8 cellular contexts compared by ENCODE assay signal in the genomic region with DNA sequence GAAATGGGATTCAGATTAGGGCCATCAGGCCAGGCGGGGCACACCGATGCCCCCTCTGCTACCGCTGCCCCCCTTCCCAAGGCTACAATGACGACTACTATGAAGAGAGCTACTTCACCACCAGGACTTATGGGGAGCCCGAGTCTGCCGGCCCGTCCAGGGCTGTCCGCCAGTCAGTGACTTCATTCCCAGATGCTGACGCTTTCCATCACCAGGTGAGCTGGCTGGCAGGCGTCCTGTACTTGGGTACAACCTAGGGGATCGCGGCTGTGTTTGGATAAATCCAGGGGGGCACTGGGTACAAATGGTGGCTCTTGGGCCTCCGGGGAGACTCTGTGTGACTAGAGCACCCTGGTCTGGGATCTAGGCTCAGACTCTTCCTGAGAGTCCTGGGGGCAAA. TPM values are rescaled to one million over a fixed set of nuclear protein-coding genes. Genes with fewer than 3 reads are reported as not detected.
DNase-seq lines count a peak whose midpoint lies in the region; ATAC-seq, FAIRE-seq and TF ChIP-seq lines count a peak whose summit lies in the region.

No MANE protein-coding gene starts in this region.

- intact Hi-C loops in PC-3 (cut with micrococcal nuclease) = no loop called here

- peak overlapping the region; percentile 98 for H3K4me2 ChIP-seq in PC-3 (ENCODE audit: low read length)

- H3K36me3 ChIP-seq in CD8-positive, alpha-beta memory T cell (ENCODE audit: insufficient read depth, low read length) = no peaks in the 10 kb centered on the region
- H3K36me3 ChIP-seq in PC-3 (ENCODE audit: low read depth, low read length) = no peaks in the 10 kb centered on the region; the same call in 1 of the 2 replicates

- TSS peak; percentile 78 for BruUV-seq in PC-3 (replicated peaks; lab: Mats Ljungman, UMichigan)

- peak overlapping the region; percentile 81 to 94 (median 84) for H3K4me3 Mint-ChIP-seq in CD8-positive, alpha-beta memory T cell
- H3K4me3 Mint-ChIP-seq in osteocyte (ENCODE audit: unreplicated experiment) = peak overlapping the region; percentile 78

- peak overlapping the region; percentile 74 for H3K4me3 ChIP-seq in CD8-positive, alpha-beta memory T cell (ENCODE audit: low read length)
- peak overlapping the region; percentile 95 for H3K4me3 ChIP-seq in PC-3 (ENCODE audit: low read length)
- peak overlapping the region; percentile 73 for H3K4me3 ChIP-seq in epithelial cell of proximal tubule (ENCODE audit: low read depth, low read length)

- no peaks in the 10 kb centered on the region for H3K9me3 Mint-ChIP-seq in CD8-positive, alpha-beta memory T cell
- no peaks in the 10 kb centered on the region for H3K9me3 Mint-ChIP-seq in osteocyte (ENCODE audit: unreplicated experiment)

- no peak for DNase-seq in CD8-positive, alpha-beta memory T cell
- DNase-seq in PC-3 (no peak), epithelial cell of proximal tubule (ENCODE audit: low read depth) (no peak), osteocyte (ENCODE audit: extremely low spot score, unreplicated experiment) (no peak), NCI-H1048 (lab: John Stamatoyannopoulos, UW) (no peak), H54 (ENCODE audit: insufficient read length, low spot score) (no peak)

- no peaks in the 10 kb centered on the region for H3K9me3 ChIP-seq in CD8-positive, alpha-beta memory T cell (ENCODE audit: low read length)
- no peaks in the 10 kb centered on the region for H3K9me3 ChIP-seq in PC-3 (ENCODE audit: low read length)

- FAIRE-seq in H54 (lab: Jason Lieb, UNC) = no peak

- H3K4me1 ChIP-seq in CD8-positive, alpha-beta memory T cell (ENCODE audit: insufficient read depth, low read length) = peaks cover 24% of the 10 kb centered on the region
- H3K4me1 ChIP-seq in PC-3 (ENCODE audit: insufficient read depth, low read length) = peaks cover 16% of the 10 kb centered on the region

- POLR2A ChIA-PET in CD8-positive, alpha-beta memory T cell (lab: Charles Lee) = interaction anchor here (1.3 to 3.2 kb wide), 3 partner anchors 10 to 366 kb away, joined by 3 to 22 read pairs (median 4); no protein-coding TSS in a partner anchor
- POLR2A ChIA-PET in PC-3 (lab: Charles Lee; ENCODE audit: unreplicated experiment) = interaction anchor here (0.6 to 0.7 kb wide), 2 partner anchors 18 to 77 kb away, joined by 3 to 6 read pairs; no protein-coding TSS in a partner anchor

- H3K4me1 Mint-ChIP-seq in CD8-positive, alpha-beta memory T cell = peaks cover 4 to 27% (median 18%) of the 10 kb centered on the region in 3 donors
- peaks cover 13% of the 10 kb centered on the region for H3K4me1 Mint-ChIP-seq in osteocyte (ENCODE audit: unreplicated experiment)

- peak overlapping the region; percentile 97 for H3K27ac ChIP-seq in CD8-positive, alpha-beta memory T cell (ENCODE audit: low read depth, low read length)
- peak overlapping the region; percentile 76 for H3K27ac ChIP-seq in PC-3 (ENCODE audit: low read length)

- H3K79me2 ChIP-seq in PC-3 (ENCODE audit: low read length) = peaks cover 33% of the 10 kb centered on the region

- CTCF ChIA-PET in CD8-positive, alpha-beta memory T cell (lab: Charles Lee) = no interaction called here
- CTCF ChIA-PET in PC-3 (lab: Charles Lee) = no interaction called here

- H3F3A ChIP-seq in PC-3 (ENCODE audit: low read length, unreplicated experiment) = no peaks in the 10 kb centered on the region

- peaks cover 5% of the 10 kb centered on the region; the same call in 1 of the 2 replicates for H4K20me1 ChIP-seq in PC-3 (ENCODE audit: low read length)

- no peak for ATAC-seq in PC-3
- no peak for ATAC-seq in GM21619 (IDR thresholded peaks at IDR 0.05; ENCODE audit: unreplicated experiment)
- ATAC-seq in HG02840 (IDR thresholded peaks at IDR 0.05; ENCODE audit: low FRiP score, unreplicated experiment) = no peak

- H3K27me3 ChIP-seq in CD8-positive, alpha-beta memory T cell (ENCODE audit: insufficient read depth, low read length, poor library complexity, severe bottlenecking) = no peaks in the 10 kb centered on the region
- no peaks in the 10 kb centered on the region for H3K27me3 ChIP-seq in PC-3 (ENCODE audit: low read length)

- H3K27me3 Mint-ChIP-seq in CD8-positive, alpha-beta memory T cell = peaks cover 0 to 4% of the 10 kb centered on the region in 2 donors
- H3K27me3 Mint-ChIP-seq in osteocyte (ENCODE audit: unreplicated experiment) = no peaks in the 10 kb centered on the region

- H3K9ac ChIP-seq in PC-3 (ENCODE audit: low read length) = peak overlapping the region; percentile 98

- H2AFZ ChIP-seq in PC-3 (ENCODE audit: low read length) = no peak overlapping the region

- no peak for TF ChIP-seq CTCF in PC-3 (conservative IDR thresholded peaks at IDR 0.05; ENCODE audit: low read depth, low read length)
- TF ChIP-seq CTCF in epithelial cell of proximal tubule (conservative IDR thresholded peaks at IDR 0.05; ENCODE audit: low read depth, low read length) = no peak
- TF ChIP-seq CTCF in osteocyte (IDR thresholded peaks at IDR 0.05) = no peak

- H3K36me3 Mint-ChIP-seq in CD8-positive, alpha-beta memory T cell = peaks cover 0 to 24% (median 2%) of the 10 kb centered on the region in 3 donors
- no peaks in the 10 kb centered on the region for H3K36me3 Mint-ChIP-seq in osteocyte (ENCODE audit: unreplicated experiment)

- peak overlapping the region; percentile 86 to 97 (median 95) for H3K27ac Mint-ChIP-seq in CD8-positive, alpha-beta memory T cell
- H3K27ac Mint-ChIP-seq in osteocyte (ENCODE audit: unreplicated experiment) = peak overlapping the region; percentile 91

- TF ChIP-seq POLR2A in H54 (IDR thresholded peaks at IDR 0.05; ENCODE audit: low read depth, low read length) = no peak

- no peaks in the 10 kb centered on the region for H3K9me2 ChIP-seq in PC-3 (replicated peaks; ENCODE audit: low read length)

RNA-seq across cellular contexts. Expression of a gene that starts 1.1 kb away (rescaled TPM):
- 100 to 1,000 TPM; 107 to 119 TPM for total RNA-seq in CD8-positive, alpha-beta memory T cell
- polyA plus RNA-seq in CD8-positive, alpha-beta memory T cell = 37.2 TPM
- total RNA-seq in PC-3 (2014; rRNA removed) (46.8 and 49.0 TPM in 2 replicates), epithelial cell of proximal tubule (50.7 and 63.0 TPM in 2 replicates), osteocyte (68.9 and 73.1 TPM in 2 replicates)

RNA-seq across cellular contexts. Expression of a gene that starts 5.7 kb away (rescaled TPM):
- total RNA-seq in CD8-positive, alpha-beta memory T cell = 1,000 to 10,000 TPM; 1,299 to 1,356 TPM
- polyA plus RNA-seq in CD8-positive, alpha-beta memory T cell = 799 TPM
- total RNA-seq in PC-3 (2014; rRNA removed) (2,058 and 3,170 TPM in 2 replicates), epithelial cell of proximal tubule (953 and 1,430 TPM in 2 replicates), osteocyte (2,024 and 2,203 TPM in 2 replicates)

RNA-seq across cellular contexts. Expression of a gene that starts 18.0 kb away (rescaled TPM):
- 1,000 to 10,000 TPM; 3,198 to 3,218 TPM for total RNA-seq in CD8-positive, alpha-beta memory T cell
- polyA plus RNA-seq in CD8-positive, alpha-beta memory T cell = 4,855 TPM
- total RNA-seq in PC-3 (2014; rRNA removed) (2,879 and 3,401 TPM in 2 replicates), epithelial cell of proximal tubule (5,736 and 6,055 TPM in 2 replicates), osteocyte (2,857 and 2,892 TPM in 2 replicates)

RNA-seq across cellular contexts. Expression of a gene that starts 28.9 kb away (rescaled TPM):
- 10 to 100 TPM in 1 of 2 experiments, 1 to 10 TPM in 1; 9.8 to 10.1 TPM for total RNA-seq in CD8-positive, alpha-beta memory T cell
- 19.1 TPM for polyA plus RNA-seq in CD8-positive, alpha-beta memory T cell
- total RNA-seq in PC-3 (2014; rRNA removed) (29.8 TPM in 2 replicates), epithelial cell of proximal tubule (20.7 and 27.7 TPM in 2 replicates), osteocyte (27.9 and 28.1 TPM in 2 replicates)

RNA-seq across cellular contexts. Expression of a gene that starts 31.2 kb away (rescaled TPM):
- total RNA-seq in CD8-positive, alpha-beta memory T cell = 10 to 100 TPM; 51.9 to 52.3 TPM
- 41.4 TPM for polyA plus RNA-seq in CD8-positive, alpha-beta memory T cell
- 39.4 and 41.5 TPM in 2 replicates for total RNA-seq in PC-3 (2014; rRNA removed)
- 33.6 and 55.8 TPM in 2 replicates for total RNA-seq in epithelial cell of proximal tubule
- total RNA-seq in osteocyte = 46.2 and 47.3 TPM in 2 replicates
